In genomic region chr9:91785403-91785917, GRCh38 we compare ENCODE assay signal across 15 cellular contexts.
"Had no signal": no experiment of that assay in that cellular context is flagged by ENCODE, and none has a peak within 500 bp of the region (broad histone marks: within the 10 kb centered on the region; RNA-seq: fewer than 3 reads in every experiment).

No MANE protein-coding gene starts in this region.

- H3K4me1 ChIP-seq: foreskin keratinocyte, uterus had no signal

- ATAC-seq: activated CD4-positive, CD25-positive, alpha-beta regulatory T cell treated with anti-CD3 and anti-CD28 coated beads, Interleukin-2, amount 50 U/mL, for 24 hours; esophagus mucosa; foreskin keratinocyte; natural killer cell treated with Interleukin-12 subunit alpha and Interleukin-12 subunit beta and Interleukin-15 and Interleukin-18, amount 100 ng/mL, for 72 hours; sciatic nerve had no signal

- DNase-seq: activated naive CD4-positive, alpha-beta T cell treated with anti-CD3 and anti-CD28 coated beads, Interleukin-2, amount 50 U/mL, for 16 hours; activated T-cell treated with anti-CD3 and anti-CD28 coated beads, Interleukin-2, amount 50 U/mL, for 24 hours; foreskin keratinocyte; kidney glomerular epithelial cell; mesenchymal stem cell; nucleus accumbens; stimulated activated CD4-positive, alpha-beta T cell treated with anti-CD3 and anti-CD28 coated beads, Interleukin-2, amount 100 ng/mL, for 24 hours; T-helper 1 cell; T1000; tibial artery; uterus had no signal

- H3K27me3 ChIP-seq: foreskin keratinocyte, uterus had no signal

- H3K9me3 ChIP-seq: tibial artery, uterus had no signal

- H3K27ac ChIP-seq: foreskin keratinocyte, tibial artery, uterus had no signal

- H3K36me3 ChIP-seq: tibial artery, uterus had no signal

- H3K4me3 ChIP-seq: tibial artery, uterus had no signal
